ENCODE assay signal across 30 cellular contexts in genomic region chr7:83738436-83738835, GRCh38.
DNase-seq lines count a peak whose midpoint lies in the region; ATAC-seq and TF ChIP-seq lines count a peak whose summit lies in the region.
"Had no signal": no experiment of that assay in that cellular context is flagged by ENCODE, and none has a peak within 500 bp of the region (broad histone marks: within the 10 kb centered on the region; RNA-seq: fewer than 3 reads in every experiment).

No MANE protein-coding gene starts in this region.

- intact Hi-C loops in heart left ventricle (cut with DNase I) = loop anchor here in 1 of 10 donors (10.0 kb wide), 1 partner anchor 64 kb away; no protein-coding TSS in a partner anchor

- ATAC-seq in omental fat pad (ENCODE audit: low FRiP score) (no peak), heart left ventricle (no peak)
- ATAC-seq: activated naive CD8-positive, alpha-beta T cell treated with anti-CD3 and anti-CD28 coated beads, Interleukin-2, amount 50 U/mL, for 24 hours; HepG2; left lung; stimulated activated effector memory CD8-positive, alpha-beta T cell treated with anti-CD3 and anti-CD28 coated beads, Interleukin-12 subunit alpha, Interleukin-12 subunit beta, amount 100 ng/mL, for 72 hours had no signal

- no peak overlapping the region for H3K4me3 ChIP-seq in heart left ventricle
- H3K4me3 ChIP-seq: cardiac muscle cell, colonic mucosa, left lung, ovary had no signal

- no peak for TF ChIP-seq POLR2A in heart left ventricle (IDR thresholded peaks at IDR 0.05)

- H3K27me3 ChIP-seq in heart left ventricle = no peaks in the 10 kb centered on the region
- H3K27me3 ChIP-seq: cardiac muscle cell, colonic mucosa, left lung, ovary had no signal

- no peak overlapping the region for H3K27ac ChIP-seq in heart left ventricle
- H3K27ac ChIP-seq: C4-2B, cardiac muscle cell, colonic mucosa, epithelial cell of prostate, left lung, ovary had no signal

- no peaks in the 10 kb centered on the region for H3K9me3 ChIP-seq in heart left ventricle
- H3K9me3 ChIP-seq: colonic mucosa, left lung, ovary had no signal

- WGBS in heart left ventricle, 4 donors = 31 to 46% (median 39%) methylated on average over 3 of the region's 3 CpGs

- no peaks in the 10 kb centered on the region for H3K36me3 ChIP-seq in heart left ventricle
- H3K36me3 ChIP-seq: cardiac muscle cell, colonic mucosa, left lung, ovary had no signal

- no peaks in the 10 kb centered on the region for H3K4me1 ChIP-seq in heart left ventricle
- H3K4me1 ChIP-seq: colonic mucosa, left lung had no signal

- no peak for TF ChIP-seq CTCF in omental fat pad (IDR thresholded peaks at IDR 0.05)
- no peak for TF ChIP-seq CTCF in heart left ventricle (IDR thresholded peaks at IDR 0.05)

- DNase-seq in NCI-H1092 treated with DMSO at 0.1 percent for 48 hours (lab: John Stamatoyannopoulos, UW) = peak; percentile 28
- no peak for DNase-seq in NCI-H1092 (lab: John Stamatoyannopoulos, UW)
- DNase-seq in NCI-H146 treated with DMSO at 0.1 percent for 48 hours (lab: John Stamatoyannopoulos, UW; ENCODE audit: unreplicated experiment) = peak; percentile 78
- DNase-seq in NCI-H748 treated with DMSO at 0.1 percent for 48 hours (lab: John Stamatoyannopoulos, UW) = peak; percentile 87
- peak; percentile 55 for DNase-seq in superior temporal gyrus (ENCODE audit: extremely low spot score)
- DNase-seq in omental fat pad (ENCODE audit: low spot score) = no peak
- no peak for DNase-seq in NCI-H1048 (lab: John Stamatoyannopoulos, UW)
- DNase-seq in heart left ventricle = no peak
- DNase-seq: 8988T; activated CD4-positive, alpha-beta T cell treated with anti-CD3 and anti-CD28 coated beads for 48 hours; activated naive CD8-positive, alpha-beta T cell treated with anti-CD3 and anti-CD28 coated beads, Interleukin-2, amount 50 U/mL, for 24 hours; activated T-cell treated with anti-CD3 and anti-CD28 coated beads, Interleukin-2, amount 50 U/mL, for 24 hours; colonic mucosa; DND-41; effector CD8-positive, alpha-beta T cell; glutamatergic neuron; islet precursor cell; mesenchymal stem cell; NCI-H2171; NCI-H510A treated with DMSO at 0.1 percent for 48 hours; nephron progenitor cell; ovary; SHP77 treated with DMSO at 0.1 percent for 48 hours; T-helper 9 cell had no signal

Comparison
In these comparisons a context has a peak if more than half of its experiments do, and no peak if none do; other contexts are left out.
1. DNase-seq: peak in NCI-H1092 treated with DMSO at 0.1 percent for 48 hours (single experiment), NCI-H146 treated with DMSO at 0.1 percent for 48 hours (single experiment), NCI-H748 treated with DMSO at 0.1 percent for 48 hours (single experiment) and superior temporal gyrus (single experiment); none in NCI-H1092 (single experiment), omental fat pad (single experiment), NCI-H1048 (single experiment) and heart left ventricle (0 of 5).